11 cellular contexts compared by ENCODE assay signal in the genomic region with DNA sequence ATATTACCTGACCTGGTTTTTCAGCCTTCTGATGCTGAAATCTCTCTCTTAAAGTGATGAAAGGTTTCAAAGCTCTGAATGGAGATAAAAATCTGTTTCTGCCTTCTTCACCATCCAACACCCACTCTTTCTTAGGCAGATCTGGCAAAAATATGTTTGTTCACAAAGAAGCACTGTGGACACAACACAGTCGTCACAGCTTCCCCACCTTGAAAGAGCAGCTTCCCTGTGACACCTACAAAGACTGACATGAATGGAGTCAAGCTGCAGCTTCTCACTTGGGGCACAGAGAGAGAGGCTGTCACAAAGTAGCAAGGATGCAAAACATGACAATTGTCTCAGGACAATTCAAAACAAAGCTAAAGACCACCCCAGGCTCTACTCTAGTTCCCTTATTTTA.
"Had no signal": no experiment of that assay in that cellular context is flagged by ENCODE, and none has a peak within 500 bp of the region (broad histone marks: within the 10 kb centered on the region; RNA-seq: fewer than 3 reads in every experiment).

No MANE protein-coding gene starts in this region.

- H3K27me3 Mint-ChIP-seq: activated naive CD8-positive, alpha-beta T cell had no signal

- H3K4me3 Mint-ChIP-seq: activated naive CD8-positive, alpha-beta T cell; activated T-cell treated with anti-CD3 and anti-CD28 coated beads, Interleukin-2, amount 50 U/mL, for 4 hours; endodermal cell had no signal

- ATAC-seq: left ventricle myocardium superior, upper lobe of right lung had no signal

- H3K9me3 Mint-ChIP-seq: activated T-cell treated with anti-CD3 and anti-CD28 coated beads, Interleukin-2, amount 50 U/mL, for 4 hours; endodermal cell had no signal

- DNase-seq: activated CD4-positive, alpha-beta T cell treated with anti-CD3 and anti-CD28 coated beads for 48 hours; activated T-cell treated with anti-CD3 and anti-CD28 coated beads, Interleukin-2, amount 50 U/mL, for 4 hours; anterior cingulate cortex; endodermal cell; erythroblast; hippocampal formation; left ventricle myocardium superior; mesenchymal stem cell; posterior cingulate gyrus; upper lobe of right lung had no signal

- H3K27ac Mint-ChIP-seq: activated naive CD8-positive, alpha-beta T cell; endodermal cell had no signal
